In genomic region chr19:10543059-10543419, GRCh38 we compare ENCODE assay signal across 9 cellular contexts. TPM values are rescaled to one million over a fixed set of nuclear protein-coding genes. Genes with fewer than 3 reads are reported as not detected.
DNase-seq lines count a peak whose midpoint lies in the region; FAIRE-seq and TF ChIP-seq lines count a peak whose summit lies in the region.
"Had no signal": no experiment of that assay in that cellular context is flagged by ENCODE, and none has a peak within 500 bp of the region (broad histone marks: within the 10 kb centered on the region; RNA-seq: fewer than 3 reads in every experiment).

No MANE protein-coding gene starts in this region.

- TF ChIP-seq CTCF in CD14-positive monocyte (IDR thresholded peaks at IDR 0.05) (no peak), Loucy (conservative IDR thresholded peaks at IDR 0.05; ENCODE audit: low read length) (no peak), colonic mucosa (IDR thresholded peaks at IDR 0.05) (no peak), neural crest cell (conservative IDR thresholded peaks at IDR 0.05) (no peak)

- intact Hi-C loops in CD14-positive monocyte (cut with micrococcal nuclease), result loop anchor here in 1 of 2 donors (2.0 to 5.0 kb wide), 2 partner anchors 24 to 154 kb away; partner anchors contain the start of gene KRI1
- intact Hi-C loops in colonic mucosa (cut with DNase I), result no loop called here
- intact Hi-C loops in head of caudate nucleus (cut with DNase I), result no loop called here

- peaks cover 33% of the 10 kb centered on the region for H3K4me1 Mint-ChIP-seq in CD14-positive monocyte
- H3K4me1 Mint-ChIP-seq in neural crest cell, result peaks cover 10% of the 10 kb centered on the region

- no peaks in the 10 kb centered on the region for H3K9me3 ChIP-seq in Loucy (ENCODE audit: insufficient read depth, low read depth, low read length)
- no peaks in the 10 kb centered on the region for H3K9me3 ChIP-seq in colonic mucosa

- H3K9me3 Mint-ChIP-seq in CD14-positive monocyte (peaks cover 0 to 3% (median 0%) of the 10 kb centered on the region in 7 donors), neural crest cell (no peaks in the 10 kb centered on the region)

- H4K20me1 ChIP-seq in Loucy (ENCODE audit: insufficient read depth, low read length, poor library complexity, severe bottlenecking), result peaks cover 20% of the 10 kb centered on the region

- peaks cover 2 to 12% (median 5%) of the 10 kb centered on the region in 3 donors for H3K27me3 Mint-ChIP-seq in CD14-positive monocyte (ENCODE audit: low read depth in 3 of 3)
- H3K27me3 Mint-ChIP-seq in neural crest cell (ENCODE audit: low read depth), result peaks cover 8% of the 10 kb centered on the region

- peak overlapping the region; percentile 92 for H3K4me2 ChIP-seq in Loucy (ENCODE audit: low read depth, low read length, poor library complexity, severe bottlenecking)

- no peaks in the 10 kb centered on the region for H3K9me2 ChIP-seq in Loucy (replicated peaks; ENCODE audit: low read depth, low read length)

- peaks cover 5% of the 10 kb centered on the region for H3F3A ChIP-seq in Loucy (ENCODE audit: low read depth)

- H3K4me3 ChIP-seq in Loucy (ENCODE audit: low read length, poor library complexity, severe bottlenecking) (peak overlapping the region; percentile 95), colonic mucosa (peak overlapping the region; percentile 99)

- FAIRE-seq in frontal cortex (lab: Jason Lieb, UNC), result no peak

- H3K27ac Mint-ChIP-seq in CD14-positive monocyte, result peak overlapping the region in 5 of 7 donors; percentile 56 to 85 (median 71)
- no peak overlapping the region for H3K27ac Mint-ChIP-seq in neural crest cell (ENCODE audit: unreplicated experiment)

- peak overlapping the region; percentile 66 to 81 for H3K4me3 Mint-ChIP-seq in CD14-positive monocyte
- peak overlapping the region; percentile 87 for H3K4me3 Mint-ChIP-seq in neural crest cell

- DNase-seq in CD14-positive monocyte (ENCODE audit: low spot score), result no peak
- no peak for DNase-seq in colonic mucosa
- DNase-seq in neural crest cell (ENCODE audit: low read depth, low spot score), result no peak
- DNase-seq in NCI-H2029 (lab: John Stamatoyannopoulos, UW), result no peak
- no peak for DNase-seq in head of caudate nucleus
- DNase-seq in SKM-1 (lab: John Stamatoyannopoulos, UW; ENCODE audit: unreplicated experiment), result no peak
- no peak for DNase-seq in frontal cortex (ENCODE audit: low spot score in 2 of 2)

- H3K27me3 ChIP-seq in Loucy (ENCODE audit: insufficient read depth, low read length, poor library complexity, severe bottlenecking), result peaks cover 6% of the 10 kb centered on the region
- H3K27me3 ChIP-seq in colonic mucosa, result no peaks in the 10 kb centered on the region

- H3K9ac ChIP-seq in Loucy (ENCODE audit: low read depth, low read length, poor library complexity, severe bottlenecking) (peak overlapping the region; percentile 99), colonic mucosa (ENCODE audit: low read depth in 2 of 2, low read length in 2 of 2) (no peak overlapping the region)

- H2AFZ ChIP-seq in Loucy (ENCODE audit: low read length), result peak overlapping the region; percentile 62; the same call in 1 of the 2 replicates

- H3K4me1 ChIP-seq in Loucy (ENCODE audit: insufficient read depth, low read length, poor library complexity, severe bottlenecking) (peaks cover 21% of the 10 kb centered on the region), colonic mucosa (peaks cover 8% of the 10 kb centered on the region)

- peak overlapping the region; percentile 89 for H3K27ac ChIP-seq in colonic mucosa

- peaks cover 6 to 10% of the 10 kb centered on the region in 2 donors for H3K36me3 Mint-ChIP-seq in CD14-positive monocyte
- no peaks in the 10 kb centered on the region for H3K36me3 Mint-ChIP-seq in neural crest cell (ENCODE audit: low read depth)

- peaks cover 3% of the 10 kb centered on the region; the same call in 1 of the 2 replicates for H3K36me3 ChIP-seq in Loucy (ENCODE audit: insufficient read depth, low read length)
- peaks cover 6% of the 10 kb centered on the region for H3K36me3 ChIP-seq in colonic mucosa

- peaks cover 41% of the 10 kb centered on the region for H3K79me2 ChIP-seq in Loucy (ENCODE audit: insufficient read depth, low read length)

RNA-seq across cellular contexts. Expression of gene ATG4D, which starts 0.7 kb away (rescaled TPM):
- polyA plus RNA-seq in CD14-positive monocyte, result 10 to 100 TPM; 10.7 to 11.9 TPM
- 10 to 100 TPM; 69.0 to 89.9 TPM for total RNA-seq in colonic mucosa
- total RNA-seq in neural crest cell, result 53.3 and 56.7 TPM in 2 replicates
- 7.3 TPM for total RNA-seq in frontal cortex

RNA-seq across cellular contexts. Expression of gene KRI1, which starts 22.8 kb away (rescaled TPM):
- 1 to 10 TPM; 3.9 to 6.1 TPM for polyA plus RNA-seq in CD14-positive monocyte
- total RNA-seq in colonic mucosa, result 10 to 100 TPM; 11.0 to 27.2 TPM
- total RNA-seq in neural crest cell, result 41.2 and 42.5 TPM in 2 replicates
- total RNA-seq in frontal cortex, result 2.0 TPM

RNA-seq across cellular contexts. Expression of gene CDKN2D, which starts 25.7 kb away (rescaled TPM):
- polyA plus RNA-seq in CD14-positive monocyte, result 100 to 1,000 TPM; 115 to 130 TPM
- total RNA-seq in colonic mucosa (10 to 100 TPM; 11.1 to 13.4 TPM), neural crest cell (8.7 and 9.5 TPM in 2 replicates), frontal cortex (73.0 TPM)

RNA-seq across cellular contexts. Expression of gene S1PR5, which starts 25.8 kb away (rescaled TPM):
- polyA plus RNA-seq in CD14-positive monocyte, result under 1 TPM; 0.18 to 0.46 TPM
- total RNA-seq in colonic mucosa, result not detected
- 0.79 and 1.1 TPM in 2 replicates for total RNA-seq in neural crest cell
- total RNA-seq in frontal cortex, result 0.41 TPM
- total RNA-seq: LHCN-M2 had no signal

RNA-seq across cellular contexts. Expression of gene KEAP1, which starts 39.9 kb away (rescaled TPM):
- polyA plus RNA-seq in CD14-positive monocyte, result 10 to 100 TPM; 26.0 to 32.6 TPM
- 10 to 100 TPM; 53.2 to 87.3 TPM for total RNA-seq in colonic mucosa
- total RNA-seq in neural crest cell, result 79.7 and 82.5 TPM in 2 replicates
- total RNA-seq in frontal cortex, result 45.7 TPM
